11 cellular contexts compared by ENCODE assay signal in the genomic region with DNA sequence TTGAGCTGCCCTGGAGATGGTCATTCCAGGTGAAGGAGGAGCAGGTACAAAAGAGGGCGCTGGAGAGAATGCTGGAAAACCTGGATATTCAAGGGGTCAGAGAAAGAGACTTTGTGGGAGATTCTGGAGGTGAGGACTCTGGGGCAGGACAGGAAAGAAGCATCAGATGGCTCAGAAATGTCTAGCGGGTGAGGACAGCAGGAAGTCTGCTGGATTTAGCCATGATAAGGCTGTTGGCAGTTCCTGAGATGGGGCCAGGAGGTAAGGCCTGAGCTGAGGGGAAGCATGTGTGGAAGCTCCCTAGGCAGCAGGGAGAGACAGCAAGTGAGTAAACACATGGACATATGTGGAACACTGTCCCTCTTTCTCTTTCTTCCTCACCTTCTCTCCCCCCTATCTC. TPM values are rescaled to one million over a fixed set of nuclear protein-coding genes. Genes with fewer than 3 reads are reported as not detected.
"Had no signal": no experiment of that assay in that cellular context is flagged by ENCODE, and none has a peak within 500 bp of the region (broad histone marks: within the 10 kb centered on the region; RNA-seq: fewer than 3 reads in every experiment).

No MANE protein-coding gene starts in this region.

- H3K27ac ChIP-seq: hepatocyte, tibial artery, uterus had no signal

- H3K4me1 ChIP-seq: uterus had no signal

- H3K4me3 ChIP-seq: hepatocyte, smooth muscle cell, tibial artery, uterus had no signal

- H3K9me3 Mint-ChIP-seq: activated T-helper 2 cell treated with anti-CD3 and anti-CD28 coated beads, Interferon-gamma antibody, Interleukin-2, Interleukin-4, amounts not matched to agents 10 μg/mL and 5 μg/mL and 100 μg/mL, durations not matched to agents 14 hours and 24 hours and 36 hours had no signal

- DNase-seq: activated naive CD4-positive, alpha-beta T cell treated with anti-CD3 and anti-CD28 coated beads, Interleukin-2, amount 50 U/mL, for 16 hours; central memory CD4-positive, alpha-beta T cell; dermis blood vessel endothelial cell; right cardiac atrium; T-helper 2 cell; tibial artery; uterus had no signal

- H3K27ac Mint-ChIP-seq: activated T-helper 2 cell treated with anti-CD3 and anti-CD28 coated beads, Interferon-gamma antibody, Interleukin-2, Interleukin-4, amounts not matched to agents 10 μg/mL and 5 μg/mL and 100 μg/mL, durations not matched to agents 14 hours and 24 hours and 36 hours had no signal

- H3K36me3 ChIP-seq: tibial artery, uterus had no signal

- ATAC-seq: right cardiac atrium had no signal

- H3K9me3 ChIP-seq: tibial artery, uterus had no signal

RNA-seq across cellular contexts. Expression of a gene that starts 1.5 kb away (rescaled TPM):
- total RNA-seq: kidney epithelial cell, smooth muscle cell had no signal
